8 cellular contexts compared by ENCODE assay signal in genomic region chrX:106415276-106415895, GRCh38.
DNase-seq lines count a peak whose midpoint lies in the region; ATAC-seq, FAIRE-seq and TF ChIP-seq lines count a peak whose summit lies in the region.

No MANE protein-coding gene starts in this region.

- H3K4me1 Mint-ChIP-seq in neural progenitor cell, result no peaks in the 10 kb centered on the region

- peaks cover 2% of the 10 kb centered on the region for H3K27me3 Mint-ChIP-seq in neural progenitor cell (ENCODE audit: insufficient read depth, low read depth)

- peak; percentile 74 for FAIRE-seq in GM12892 (lab: Jason Lieb, UNC)

- H3K9me3 Mint-ChIP-seq in neural progenitor cell, result no peaks in the 10 kb centered on the region

- no peak overlapping the region for H3K4me3 Mint-ChIP-seq in neural progenitor cell

- H3K79me2 ChIP-seq in neural progenitor cell (ENCODE audit: low read depth), result no peaks in the 10 kb centered on the region

- no peak overlapping the region for H3K4me2 ChIP-seq in neural progenitor cell

- H3K4me3 ChIP-seq in neural progenitor cell, result no peak overlapping the region

- peak; percentile 15 for DNase-seq in AG20443 (ENCODE audit: low spot score)
- DNase-seq in GM12892 (ENCODE audit: insufficient read length), result no peak
- peak; percentile 22 for DNase-seq in NCI-H2227 treated with DMSO at 0.1 percent for 48 hours (lab: John Stamatoyannopoulos, UW)
- peak; percentile 0 for DNase-seq in cerebellar cortex (ENCODE audit: low spot score)
- peak; percentile 43 for DNase-seq in neural progenitor cell (ENCODE audit: low spot score)
- DNase-seq in mucosa of gallbladder (ENCODE audit: low spot score), result no peak

- ATAC-seq in HG02759 (IDR thresholded peaks at IDR 0.05; ENCODE audit: unreplicated experiment) (peak; percentile 83), HG03196 (IDR thresholded peaks at IDR 0.05; ENCODE audit: unreplicated experiment) (no peak)

- H3K27ac ChIP-seq in neural progenitor cell, result no peak overlapping the region

- no peaks in the 10 kb centered on the region for H3K36me3 Mint-ChIP-seq in neural progenitor cell

- H3K27me3 ChIP-seq in neural progenitor cell, result no peaks in the 10 kb centered on the region

- peak; percentile 71 for TF ChIP-seq CTCF in neural progenitor cell (IDR thresholded peaks at IDR 0.05)

- no peak overlapping the region for H2AFZ ChIP-seq in neural progenitor cell (replicated peaks)

- no peaks in the 10 kb centered on the region for H4K20me1 ChIP-seq in neural progenitor cell (ENCODE audit: low read depth)

- H3K4me1 ChIP-seq in neural progenitor cell, result no peaks in the 10 kb centered on the region

- H3K36me3 ChIP-seq in neural progenitor cell, result no peaks in the 10 kb centered on the region

- H3K9ac ChIP-seq in neural progenitor cell, result no peak overlapping the region

- no peaks in the 10 kb centered on the region for H3F3A ChIP-seq in neural progenitor cell (ENCODE audit: low read depth)

- no peak for TF ChIP-seq POLR2A in GM12892 (IDR thresholded peaks at IDR 0.05; ENCODE audit: low read depth, low read length)

- H3K27ac Mint-ChIP-seq in neural progenitor cell, result no peak overlapping the region

- no peaks in the 10 kb centered on the region for H3K9me3 ChIP-seq in neural progenitor cell (ENCODE audit: low read depth)

Comparison
In these comparisons a context has a peak if more than half of its experiments do, and no peak if none do; other contexts are left out.
1. DNase-seq: peak in AG20443 (single experiment), NCI-H2227 treated with DMSO at 0.1 percent for 48 hours (single experiment), cerebellar cortex (single experiment) and neural progenitor cell (single experiment); none in GM12892 (single experiment) and mucosa of gallbladder (single experiment).